In genomic region chr17:81854974-81855774, GRCh38 we compare ENCODE assay signal across 11 cellular contexts. TPM values are rescaled to one million over a fixed set of nuclear protein-coding genes. Genes with fewer than 3 reads are reported as not detected.
A peak's percentile ranks its signal among the peaks of the same experiment; 100 is the strongest.
DNase-seq lines count a peak whose midpoint lies in the region; FAIRE-seq and TF ChIP-seq lines count a peak whose summit lies in the region.
"Had no signal": no experiment of that assay in that cellular context is flagged by ENCODE, and none has a peak within 500 bp of the region (broad histone marks: within the 10 kb centered on the region; RNA-seq: fewer than 3 reads in every experiment).

No MANE protein-coding gene starts in this region.

- H3K27ac ChIP-seq in OCI-LY7 (ENCODE audit: low read depth, low read length, poor library complexity, severe bottlenecking) (no peak overlapping the region), esophagus (ENCODE audit: low read depth in 2 of 2, low read length in 1 of 2) (peak overlapping the region; percentile 69 to 93)

- H3K9me3 Mint-ChIP-seq in progenitor cell of endocrine pancreas (ENCODE audit: low read depth), result no peaks in the 10 kb centered on the region
- H3K9me3 Mint-ChIP-seq: brain, nephron progenitor cell had no signal

- POLR2A ChIA-PET in OCI-LY7 (lab: Charles Lee), result interaction anchor here (0.7 to 1.3 kb wide), 3 partner anchors 15 to 1293 kb away, joined by 3 to 4 read pairs (median 4); no protein-coding TSS in a partner anchor

- H3K9me3 ChIP-seq in OCI-LY7 (ENCODE audit: low read length), result no peaks in the 10 kb centered on the region
- no peaks in the 10 kb centered on the region for H3K9me3 ChIP-seq in esophagus (ENCODE audit: control insufficient read depth in 2 of 2, insufficient read depth in 1 of 2, low read depth in 1 of 2, low read length in 1 of 2)

- no TSS peak for BruUV-seq in OCI-LY7 (replicated peaks; lab: Mats Ljungman, UMichigan)

- no peaks in the 10 kb centered on the region for H3K9me2 ChIP-seq in OCI-LY7 (ENCODE audit: insufficient read depth, low read length)

- no peak overlapping the region for H3K4me3 Mint-ChIP-seq in progenitor cell of endocrine pancreas (ENCODE audit: low read depth)
- H3K4me3 Mint-ChIP-seq: immature natural killer cell, nephron progenitor cell had no signal

- H3K4me1 Mint-ChIP-seq in progenitor cell of endocrine pancreas (ENCODE audit: low read depth), result peaks cover 15% of the 10 kb centered on the region

- TF ChIP-seq CTCF in OCI-LY7 (conservative IDR thresholded peaks at IDR 0.05; ENCODE audit: low read length) (peak; percentile 42), progenitor cell of endocrine pancreas (IDR thresholded peaks at IDR 0.05; ENCODE audit: unreplicated experiment) (no peak)

- CTCF ChIA-PET in OCI-LY7 (lab: Charles Lee; ENCODE audit: unreplicated experiment), result no interaction called here

- peak overlapping the region; percentile 45 for H3K27ac Mint-ChIP-seq in progenitor cell of endocrine pancreas
- H3K27ac Mint-ChIP-seq: immature natural killer cell, nephron progenitor cell had no signal

- no peaks in the 10 kb centered on the region for H3K27me3 Mint-ChIP-seq in progenitor cell of endocrine pancreas

- H4K20me1 ChIP-seq in OCI-LY7 (ENCODE audit: insufficient read depth, low read length), result peaks cover 15% of the 10 kb centered on the region; the same call in 1 of the 2 replicates

- peaks cover 15% of the 10 kb centered on the region for H3K36me3 Mint-ChIP-seq in progenitor cell of endocrine pancreas (ENCODE audit: insufficient read depth)

- H3K4me2 ChIP-seq in OCI-LY7 (ENCODE audit: low read length), result no peak overlapping the region

- H3K4me3 ChIP-seq in OCI-LY7 (ENCODE audit: low read depth, low read length, poor library complexity, severe bottlenecking), result no peak overlapping the region
- no peak overlapping the region for H3K4me3 ChIP-seq in esophagus (ENCODE audit: low read depth in 1 of 2, low read length in 2 of 2)

- intact Hi-C loops in OCI-LY7 (cut with micrococcal nuclease; ENCODE audit: unreplicated experiment), result no loop called here

- no peaks in the 10 kb centered on the region for H3K27me3 ChIP-seq in esophagus (ENCODE audit: control insufficient read depth in 1 of 2, insufficient read depth in 2 of 2, low read length in 2 of 2)

- peaks cover 93% of the 10 kb centered on the region for H3K36me3 ChIP-seq in OCI-LY7 (ENCODE audit: insufficient read depth, low read length)
- H3K36me3 ChIP-seq in esophagus (ENCODE audit: control insufficient read depth in 2 of 2, insufficient read depth in 2 of 2, low read length in 1 of 2), result peaks cover 9 to 43% of the 10 kb centered on the region in 2 donors

- H2AFZ ChIP-seq in OCI-LY7 (ENCODE audit: low read length), result no peak overlapping the region

- peaks cover 15% of the 10 kb centered on the region for H3K4me1 ChIP-seq in OCI-LY7 (ENCODE audit: insufficient read depth, low read length, poor library complexity, severe bottlenecking)
- peaks cover 3 to 16% of the 10 kb centered on the region in 2 donors for H3K4me1 ChIP-seq in esophagus (ENCODE audit: control insufficient read depth in 2 of 2, insufficient read depth in 2 of 2, low read length in 1 of 2)

- WGBS in esophagus, 2 donors, result 48 to 55% methylated on average over 29 of the region's 29 CpGs

- H3K79me2 ChIP-seq in OCI-LY7 (ENCODE audit: insufficient read depth, low read depth, low read length), result peaks cover 29% of the 10 kb centered on the region

- peak; percentile 11 for FAIRE-seq in GM19239 (lab: Jason Lieb, UNC)

- no peak for DNase-seq in GM19239 (ENCODE audit: insufficient read length, low spot score)
- DNase-seq in OCI-LY7 (ENCODE audit: low spot score), result no peak
- DNase-seq in progenitor cell of endocrine pancreas (ENCODE audit: low spot score, unreplicated experiment), result no peak
- no peak for DNase-seq in stimulated activated CD4-positive, alpha-beta T cell treated with anti-CD3 and anti-CD28 coated beads, Interleukin-4, amount 100 ng/mL, for 4 hours
- DNase-seq in midbrain (lab: John Stamatoyannopoulos, UW), result no peak
- DNase-seq in activated CD4-positive, alpha-beta T cell treated with anti-CD3 and anti-CD28 coated beads for 4 hours, result no peak
- DNase-seq: immature natural killer cell, NCI-H1694 treated with DMSO at 0.1 percent for 48 hours, nephron progenitor cell had no signal

RNA-seq across cellular contexts. Expression of gene P4HB, which starts 5.2 kb away (rescaled TPM):
- 388 and 393 TPM in 2 replicates for total RNA-seq in OCI-LY7 (2014; rRNA removed; shearing (Covaris generic))
- total RNA-seq in OCI-LY7 (2022), result 502 and 577 TPM in 2 replicates
- 100 to 1,000 TPM; 582 to 595 TPM for polyA plus RNA-seq in esophagus
- 467 and 484 TPM in 2 replicates for total RNA-seq in progenitor cell of endocrine pancreas

RNA-seq across cellular contexts. Expression of gene ARHGDIA, which starts 16.0 kb away (rescaled TPM):
- 233 and 265 TPM in 2 replicates for total RNA-seq in OCI-LY7 (2014; rRNA removed; shearing (Covaris generic))
- total RNA-seq in OCI-LY7 (2022), result 663 and 715 TPM in 2 replicates
- polyA plus RNA-seq in esophagus, result 100 to 1,000 TPM; 201 to 209 TPM
- 239 and 248 TPM in 2 replicates for total RNA-seq in progenitor cell of endocrine pancreas

RNA-seq across cellular contexts. Expression of gene PPP1R27, which starts 20.3 kb away (rescaled TPM):
- not detected in 2 replicates for total RNA-seq in OCI-LY7 (2014; rRNA removed; shearing (Covaris generic))
- not detected in 2 replicates for total RNA-seq in OCI-LY7 (2022)
- polyA plus RNA-seq in esophagus, result under 1 TPM; 0.25 to 0.98 TPM
- not detected in 2 replicates for total RNA-seq in progenitor cell of endocrine pancreas
- polyA plus RNA-seq: immature natural killer cell had no signal

RNA-seq across cellular contexts. Expression of gene MCRIP1, which starts 22.1 kb away (rescaled TPM):
- 249 and 288 TPM in 2 replicates for total RNA-seq in OCI-LY7 (2014; rRNA removed; shearing (Covaris generic))
- total RNA-seq in OCI-LY7 (2022) (170 and 180 TPM in 2 replicates), progenitor cell of endocrine pancreas (138 and 157 TPM in 2 replicates)
- 10 to 100 TPM; 24.7 to 32.3 TPM for polyA plus RNA-seq in esophagus

RNA-seq across cellular contexts. Expression of gene ALYREF, which starts 36.2 kb away (rescaled TPM):
- total RNA-seq in OCI-LY7 (2014; rRNA removed; shearing (Covaris generic)), result 474 and 621 TPM in 2 replicates
- total RNA-seq in OCI-LY7 (2022) (377 and 431 TPM in 2 replicates), progenitor cell of endocrine pancreas (98.9 and 99.7 TPM in 2 replicates)
- polyA plus RNA-seq in esophagus, result 10 to 100 TPM; 16.3 to 61.0 TPM
